18 cellular contexts compared by ENCODE assay signal in the genomic region with DNA sequence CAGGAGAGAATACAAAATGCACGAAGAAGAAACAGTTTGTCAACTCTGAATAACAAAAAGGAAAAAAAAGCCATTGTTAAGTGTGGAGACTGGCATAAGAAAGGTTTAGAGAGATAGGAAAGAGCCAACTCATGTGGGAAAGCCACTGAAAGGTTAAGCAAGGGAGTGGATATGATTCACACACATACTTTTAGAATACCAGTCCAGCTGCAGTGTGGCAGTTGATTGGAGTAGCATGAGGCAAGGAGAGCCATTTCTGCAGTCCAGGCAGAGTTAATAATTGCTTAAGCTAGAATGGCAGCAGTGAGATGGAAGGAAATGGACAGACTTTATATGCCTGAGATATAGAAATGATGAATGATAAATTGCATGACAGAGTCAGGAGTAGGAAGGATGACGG. TPM values are rescaled to one million over a fixed set of nuclear protein-coding genes. Genes with fewer than 3 reads are reported as not detected.
DNase-seq lines count a peak whose midpoint lies in the region; TF ChIP-seq lines count a peak whose summit lies in the region.
"Had no signal": no experiment of that assay in that cellular context is flagged by ENCODE, and none has a peak within 500 bp of the region (broad histone marks: within the 10 kb centered on the region; RNA-seq: fewer than 3 reads in every experiment).

No MANE protein-coding gene starts in this region.

- intact Hi-C loops in mammary epithelial cell (cut with micrococcal nuclease): no loop called here

- no peaks in the 10 kb centered on the region for H3K4me1 Mint-ChIP-seq in CD8-positive, alpha-beta memory T cell
- H3K4me1 Mint-ChIP-seq: activated B cell treated with CpG ODN at 0.5 μM for 24 hours; stimulated activated effector memory CD8-positive, alpha-beta T cell treated with anti-CD3 and anti-CD28 coated beads, Interleukin-12 subunit alpha, Interleukin-12 subunit beta, amount 100 ng/mL, for 72 hours had no signal

- H3K4me1 ChIP-seq in mammary epithelial cell (ENCODE audit: insufficient read depth, low read length): peaks cover 4% of the 10 kb centered on the region
- H3K4me1 ChIP-seq in CD8-positive, alpha-beta memory T cell (ENCODE audit: insufficient read depth, low read length): no peaks in the 10 kb centered on the region
- H3K4me1 ChIP-seq: Caco-2, gastroesophageal sphincter had no signal

- H3K9me3 ChIP-seq in mammary epithelial cell (replicated peaks; ENCODE audit: insufficient read depth, low read length): no peaks in the 10 kb centered on the region
- H3K9me3 ChIP-seq in CD8-positive, alpha-beta memory T cell (ENCODE audit: low read length): no peaks in the 10 kb centered on the region
- H3K9me3 ChIP-seq: Caco-2, gastroesophageal sphincter had no signal

- H3K9ac ChIP-seq in mammary epithelial cell (ENCODE audit: insufficient read depth, low read length): no peak overlapping the region

- no peaks in the 10 kb centered on the region for H3K79me2 ChIP-seq in mammary epithelial cell (ENCODE audit: insufficient read depth, low read length)

- TF ChIP-seq CTCF in AG09319 (IDR thresholded peaks at IDR 0.05; ENCODE audit: low read depth, low read length): no peak
- no peak for TF ChIP-seq CTCF in mammary epithelial cell (conservative IDR thresholded peaks at IDR 0.05 in 1 of 2, IDR thresholded peaks at IDR 0.05 in 1 of 2; ENCODE audit: extremely low read depth in 1 of 2, insufficient read depth in 1 of 2, low read depth in 1 of 2, low read length in 2 of 2)

- 97% methylated on average over 2 of the region's 2 CpGs for WGBS in mammary epithelial cell (ENCODE audit: low coverage, missing lambda C conversion rate)

- H3K4me2 ChIP-seq in mammary epithelial cell (ENCODE audit: insufficient read depth, low read depth, low read length): no peak overlapping the region

- no peaks in the 10 kb centered on the region for H4K20me1 ChIP-seq in mammary epithelial cell (ENCODE audit: insufficient read depth, low read length)

- CTCF ChIA-PET in mammary epithelial cell (lab: Charles Lee; ENCODE audit: low non-redundant PET): interaction anchor here (0.6 kb wide), 1 partner anchor 589 kb away, joined by 3 read pairs; no protein-coding TSS in a partner anchor
- CTCF ChIA-PET in CD8-positive, alpha-beta memory T cell (lab: Charles Lee): no interaction called here

- POLR2A ChIA-PET in CD8-positive, alpha-beta memory T cell (lab: Charles Lee): interaction anchor here (0.6 kb wide), 1 partner anchor 20 kb away, joined by 4 read pairs; no protein-coding TSS in a partner anchor

- H3K27me3 ChIP-seq in mammary epithelial cell (ENCODE audit: insufficient read depth, low read length): no peaks in the 10 kb centered on the region
- no peaks in the 10 kb centered on the region for H3K27me3 ChIP-seq in CD8-positive, alpha-beta memory T cell (ENCODE audit: insufficient read depth, low read length, poor library complexity, severe bottlenecking)
- H3K27me3 ChIP-seq: gastroesophageal sphincter had no signal

- H2AFZ ChIP-seq in mammary epithelial cell (ENCODE audit: low read depth, low read length): no peak overlapping the region

- no TSS peak for BruUV-seq in mammary epithelial cell (replicated peaks; lab: Mats Ljungman, UMichigan)

- H3K36me3 Mint-ChIP-seq in CD8-positive, alpha-beta memory T cell: peaks cover 9 to 73% (median 33%) of the 10 kb centered on the region in 3 donors

- no peak overlapping the region for H3K27ac ChIP-seq in mammary epithelial cell (ENCODE audit: insufficient read depth, low read depth, low read length)
- H3K27ac ChIP-seq in CD8-positive, alpha-beta memory T cell (ENCODE audit: low read depth, low read length): no peak overlapping the region
- H3K27ac ChIP-seq: gastroesophageal sphincter had no signal

- no peak overlapping the region for H3K4me3 ChIP-seq in mammary epithelial cell (replicated peaks in 1 of 3; ENCODE audit: insufficient read depth in 1 of 3, low read depth in 2 of 3, low read length in 3 of 3)
- no peak overlapping the region for H3K4me3 ChIP-seq in CD8-positive, alpha-beta memory T cell (ENCODE audit: low read length)
- H3K4me3 ChIP-seq: gastroesophageal sphincter had no signal

- no peak overlapping the region for H3K4me3 Mint-ChIP-seq in CD8-positive, alpha-beta memory T cell
- H3K4me3 Mint-ChIP-seq: activated B cell treated with CpG ODN at 0.5 μM for 24 hours; activated T-helper 1 cell treated with anti-CD3 and anti-CD28 coated beads, Interleukin-12 subunit alpha, Interleukin-12 subunit beta, Interleukin-2, Interleukin-4 antibody, amounts not matched to agents 30 ng/mL and 10 ng/mL and 1 ng/mL, durations not matched to agents 14 hours and 24 hours and 36 hours; stimulated activated effector memory CD8-positive, alpha-beta T cell treated with anti-CD3 and anti-CD28 coated beads, Interleukin-12 subunit alpha, Interleukin-12 subunit beta, amount 100 ng/mL, for 72 hours had no signal

- dilution Hi-C loops in mammary epithelial cell (cut with HindIII; ENCODE audit: low sequenced_read_pairs): no loop called here

- H3K36me3 ChIP-seq in mammary epithelial cell (ENCODE audit: insufficient read depth, low read length): peaks cover 23% of the 10 kb centered on the region
- peaks cover 26% of the 10 kb centered on the region for H3K36me3 ChIP-seq in CD8-positive, alpha-beta memory T cell (ENCODE audit: insufficient read depth, low read length)

- DNase-seq in AG09319 (ENCODE audit: extremely low read depth, low read depth): peak; percentile 49
- peak; percentile 77 for DNase-seq in HT1080 (ENCODE audit: low read depth)
- peak; percentile 78 for DNase-seq in mammary epithelial cell
- peak; percentile 93 for DNase-seq in kidney glomerular epithelial cell (lab: John Stamatoyannopoulos, UW)
- no peak for DNase-seq in NOMO-1 (lab: John Stamatoyannopoulos, UW; ENCODE audit: unreplicated experiment in 2 of 2)
- DNase-seq in NCI-H345 (lab: John Stamatoyannopoulos, UW): no peak
- no peak for DNase-seq in CD8-positive, alpha-beta memory T cell
- DNase-seq in activated CD4-positive, alpha-beta T cell treated with anti-CD3 and anti-CD28 coated beads for 48 hours: no peak
- DNase-seq: activated B cell treated with CpG ODN at 0.5 μM for 24 hours, NCI-H1105, NCI-H524, nucleus accumbens, SHP77 treated with DMSO at 0.1 percent for 48 hours had no signal

- in situ Hi-C loops in mammary epithelial cell (cut with MboI; ENCODE audit: low sequenced_read_pairs in 2 of 2): no loop called here

- H3K9me3 Mint-ChIP-seq in CD8-positive, alpha-beta memory T cell: no peaks in the 10 kb centered on the region
- H3K9me3 Mint-ChIP-seq: activated B cell treated with CpG ODN at 0.5 μM for 24 hours; activated T-helper 1 cell treated with anti-CD3 and anti-CD28 coated beads, Interleukin-12 subunit alpha, Interleukin-12 subunit beta, Interleukin-2, Interleukin-4 antibody, amounts not matched to agents 30 ng/mL and 10 ng/mL and 1 ng/mL, durations not matched to agents 14 hours and 24 hours and 36 hours; stimulated activated effector memory CD8-positive, alpha-beta T cell treated with anti-CD3 and anti-CD28 coated beads, Interleukin-12 subunit alpha, Interleukin-12 subunit beta, amount 100 ng/mL, for 72 hours had no signal

- H3K27me3 Mint-ChIP-seq in CD8-positive, alpha-beta memory T cell: no peaks in the 10 kb centered on the region
- H3K27me3 Mint-ChIP-seq: activated B cell treated with CpG ODN at 0.5 μM for 24 hours had no signal

- H3K27ac Mint-ChIP-seq in CD8-positive, alpha-beta memory T cell: peak overlapping the region in 2 of 8 donors; percentile 22 to 67
- H3K27ac Mint-ChIP-seq: activated B cell treated with CpG ODN at 0.5 μM for 24 hours; activated T-helper 1 cell treated with anti-CD3 and anti-CD28 coated beads, Interleukin-12 subunit alpha, Interleukin-12 subunit beta, Interleukin-2, Interleukin-4 antibody, amounts not matched to agents 30 ng/mL and 10 ng/mL and 1 ng/mL, durations not matched to agents 14 hours and 24 hours and 36 hours; stimulated activated effector memory CD8-positive, alpha-beta T cell treated with anti-CD3 and anti-CD28 coated beads, Interleukin-12 subunit alpha, Interleukin-12 subunit beta, amount 100 ng/mL, for 72 hours had no signal

RNA-seq across cellular contexts. Expression of a gene that starts 36.9 kb away (rescaled TPM):
- total RNA-seq in HT1080 (2014; rRNA removed; shearing (Covaris generic)): not detected in 2 replicates
- polyA plus RNA-seq in HT1080 (2015; cell fraction: cytosol; rRNA removed): 0.16 TPM in 1 of 2 replicates, not detected in the other
- polyA plus RNA-seq in HT1080 (2015; cell fraction: nucleus; rRNA removed): not detected in 2 replicates
- not detected for total RNA-seq in mammary epithelial cell
- not detected for polyA plus RNA-seq in mammary epithelial cell
- polyA minus RNA-seq in mammary epithelial cell: not detected
- not detected for total RNA-seq in CD8-positive, alpha-beta memory T cell
- not detected for polyA plus RNA-seq in CD8-positive, alpha-beta memory T cell
- total RNA-seq: activated B cell treated with CpG ODN at 0.5 μM for 24 hours; activated T-helper 1 cell treated with anti-CD3 and anti-CD28 coated beads, Interleukin-12 subunit alpha, Interleukin-12 subunit beta, Interleukin-2, Interleukin-4 antibody, amounts not matched to agents 30 ng/mL and 10 ng/mL and 1 ng/mL, durations not matched to agents 14 hours and 24 hours and 36 hours; Caco-2; gastroesophageal sphincter; liver had no signal
- polyA plus RNA-seq: liver had no signal

Comparison
In these comparisons a context has a peak if more than half of its experiments do, and no peak if none do; other contexts are left out.
1. DNase-seq: peak in AG09319 (single experiment), HT1080 (single experiment), mammary epithelial cell (single experiment) and kidney glomerular epithelial cell (single experiment); none in NOMO-1 (0 of 2), NCI-H345 (single experiment), CD8-positive, alpha-beta memory T cell (0 of 5) and activated CD4-positive, alpha-beta T cell treated with anti-CD3 and anti-CD28 coated beads for 48 hours (single experiment).